Comparison of ENCODE assay signal across 18 cellular contexts in genomic region chr20:16661738-16662137, GRCh38.
DNase-seq lines count a peak whose midpoint lies in the region; ATAC-seq and TF ChIP-seq lines count a peak whose summit lies in the region.
"Had no signal": no experiment of that assay in that cellular context is flagged by ENCODE, and none has a peak within 500 bp of the region (broad histone marks: within the 10 kb centered on the region; RNA-seq: fewer than 3 reads in every experiment).

No MANE protein-coding gene starts in this region.

- H3K27ac ChIP-seq in gastrocnemius medialis, result peak overlapping the region in 2 of 4 donors; percentile 49
- H3K27ac ChIP-seq: BLaER1 treated with 17β-estradiol and CSF1 and Interleukin-3, amounts not matched to agents 10 nM and 100 nM; right lobe of liver; tibial artery had no signal

- intact Hi-C loops in gastrocnemius medialis (cut with DNase I; ENCODE audit: low total_unique reads), result no loop called here

- H3K36me3 ChIP-seq in gastrocnemius medialis, result no peaks in the 10 kb centered on the region
- H3K36me3 ChIP-seq: BLaER1 treated with 17β-estradiol and CSF1 and Interleukin-3, amounts not matched to agents 10 nM and 100 nM; right lobe of liver; tibial artery had no signal

- peaks cover 3 to 13% of the 10 kb centered on the region in 2 donors for H3K4me1 ChIP-seq in gastrocnemius medialis
- H3K4me1 ChIP-seq: right lobe of liver, tibial artery had no signal

- in situ Hi-C loops in gastrocnemius medialis (cut with MboI; ENCODE audit: low sequenced_read_pairs in 4 of 4), result no loop called here

- ATAC-seq in gastrocnemius medialis (peak; percentile 84 to 93), GM18517 (IDR thresholded peaks at IDR 0.05; ENCODE audit: unreplicated experiment) (no peak)
- ATAC-seq: right lobe of liver, Right ventricle myocardium inferior had no signal

- no peak for TF ChIP-seq POLR2A in gastrocnemius medialis (IDR thresholded peaks at IDR 0.05)

- DNase-seq in HT1080 (ENCODE audit: low read depth) (peak; percentile 32), amygdala (lab: John Stamatoyannopoulos, UW) (peak in 50 of 56 donors; percentile 4 to 85 (median 38)), hypothalamus (lab: John Stamatoyannopoulos, UW) (peak in 43 of 51 donors; percentile 1 to 80 (median 29)), gastrocnemius medialis (peak; percentile 17 to 61), GDM1 (lab: John Stamatoyannopoulos, UW) (no peak), GM20000 (ENCODE audit: low spot score) (no peak), NCI-H2227 treated with DMSO at 0.1 percent for 48 hours (lab: John Stamatoyannopoulos, UW) (no peak)
- DNase-seq: activated CD8-positive, alpha-beta memory T cell treated with anti-CD3 and anti-CD28 coated beads, Interleukin-2, amount 50 U/mL, for 48 hours; activated naive CD4-positive, alpha-beta T cell treated with anti-CD3 and anti-CD28 coated beads for 36 hours; effector CD8-positive, alpha-beta T cell; GOT3; NCI-H2029; right lobe of liver; stimulated activated CD4-positive, alpha-beta T cell treated with anti-CD3 and anti-CD28 coated beads, Interleukin-2, amount 100 ng/mL, for 48 hours; tibial artery had no signal

- no peaks in the 10 kb centered on the region for H3K27me3 ChIP-seq in gastrocnemius medialis
- H3K27me3 ChIP-seq: BLaER1 treated with 17β-estradiol and CSF1 and Interleukin-3, amounts not matched to agents 10 nM and 100 nM; right lobe of liver; tibial artery had no signal

- TF ChIP-seq CTCF in gastrocnemius medialis (IDR thresholded peaks at IDR 0.05 in 4 of 5, conservative IDR thresholded peaks at IDR 0.05 in 1 of 5) (no peak), GM20000 (IDR thresholded peaks at IDR 0.05; ENCODE audit: extremely low read depth, missing control alignments) (no peak)

- no peaks in the 10 kb centered on the region for H3K9me3 ChIP-seq in gastrocnemius medialis
- H3K9me3 ChIP-seq: right lobe of liver, tibial artery had no signal

- no peak overlapping the region for H3K4me3 ChIP-seq in gastrocnemius medialis
- H3K4me3 ChIP-seq: BLaER1 treated with 17β-estradiol and CSF1 and Interleukin-3, amounts not matched to agents 10 nM and 100 nM; right lobe of liver; tibial artery had no signal

Comparison
In these comparisons a context has a peak if more than half of its experiments do, and no peak if none do; other contexts are left out.
1. DNase-seq: peak in HT1080 (single experiment), amygdala (50 of 56), hypothalamus (43 of 51) and gastrocnemius medialis (2 of 2); none in GDM1 (single experiment), GM20000 (single experiment) and NCI-H2227 treated with DMSO at 0.1 percent for 48 hours (single experiment).